Comparison of ENCODE assay signal across 8 cellular contexts in genomic region chr6:89829591-89830384, GRCh38. TPM values are rescaled to one million over a fixed set of nuclear protein-coding genes. Genes with fewer than 3 reads are reported as not detected.
DNase-seq lines count a peak whose midpoint lies in the region; ATAC-seq and TF ChIP-seq lines count a peak whose summit lies in the region.

Gene CASP8AP2, plus strand, starts transcription at chr6:89829880.

- peaks cover 0 to 25% of the 10 kb centered on the region in 2 donors for H3K36me3 ChIP-seq in gastroesophageal sphincter

- H3K27ac ChIP-seq in gastroesophageal sphincter, result peak within 1 kb of the TSS; percentile 30 to 88 (median 84)

- CTCF ChIA-PET in HEK293T (lab: Yijun Ruan, JAX), result interaction anchor here (1.2 kb wide), 1 partner anchor 111 kb away, joined by 5 read pairs; no protein-coding TSS in a partner anchor

- peak; percentile 28 to 39 for TF ChIP-seq POLR2A in gastroesophageal sphincter (IDR thresholded peaks at IDR 0.05)

- no peak for TF ChIP-seq EP300 in gastroesophageal sphincter (IDR thresholded peaks at IDR 0.05)

- POLR2A ChIA-PET in HEK293T (lab: Yijun Ruan, JAX), result interaction anchor here (1.0 to 3.8 kb wide), 13 partner anchors 9 to 750 kb away, joined by 3 to 92 read pairs (median 5); partner anchors contain the start of genes LYRM2, MDN1 and PNRC1

- in situ Hi-C loops in SK-MEL-5 (cut with HindIII; ENCODE audit: low pct_unique_long_range_greater_than_20kb, low sequenced_read_pairs), result no loop called here

- WGBS in gastroesophageal sphincter (ENCODE audit: low coverage in 1 of 2), 2 donors, result 0 to 4% methylated on average over 5 to 16 of the region's 44 CpGs

- TF ChIP-seq CTCF in gastroesophageal sphincter (IDR thresholded peaks at IDR 0.05), result no peak

- DNase-seq in GF-D8 (lab: John Stamatoyannopoulos, UW), result peak; percentile 99
- DNase-seq in HEK293T (ENCODE audit: extremely low spot score), result peak; percentile 94
- peak; percentile 99 for DNase-seq in MV-4-11 (lab: John Stamatoyannopoulos, UW)
- DNase-seq in SK-MEL-5 (ENCODE audit: low read depth, low spot score), result peak; percentile 99
- DNase-seq in activated naive CD4-positive, alpha-beta T cell treated with Interleukin-2 at 50 U/mL for 16 hours, result peak; percentile 93
- peak; percentile 96 for DNase-seq in non-pigmented ciliary epithelial cell (ENCODE audit: low read depth)
- peak; percentile 97 for DNase-seq in superior temporal gyrus (ENCODE audit: extremely low spot score)

- peak within 1 kb of the TSS; percentile 67 to 80 for H3K4me3 ChIP-seq in gastroesophageal sphincter

- H3K27me3 ChIP-seq in gastroesophageal sphincter, result no peaks in the 10 kb centered on the region

- peak; percentile 99 for ATAC-seq in gastroesophageal sphincter

- peaks cover 0 to 23% (median 7%) of the 10 kb centered on the region in 3 donors for H3K4me1 ChIP-seq in gastroesophageal sphincter

- no peaks in the 10 kb centered on the region for H3K9me3 ChIP-seq in gastroesophageal sphincter

TF ChIP-seq in HEK293T, 16 proteins besides CTCF, POLR2A, EP300 and RAD21:
- TF ChIP-seq ZNF384 (IDR thresholded peaks at IDR 0.05), result peak; percentile 98
- TF ChIP-seq HDGF (IDR thresholded peaks at IDR 0.05; ENCODE audit: borderline replicate concordance), result no peak
- no peak for TF ChIP-seq ARNT (IDR thresholded peaks at IDR 0.05)
- TF ChIP-seq ELF4 (IDR thresholded peaks at IDR 0.05), result no peak
- TF ChIP-seq L3MBTL2 (conservative IDR thresholded peaks at IDR 0.05), result peak; percentile 31; the same call in 1 of the 2 replicates
- no peak for TF ChIP-seq LEF1 (IDR thresholded peaks at IDR 0.05; ENCODE audit: borderline replicate concordance)

RNA-seq across cellular contexts. Expression of gene CASP8AP2, which starts in this region (rescaled TPM):
- total RNA-seq in SK-MEL-5 (2014; rRNA removed; shearing (Covaris generic)), result 7.2 and 9.4 TPM in 2 replicates
- 4.1 and 7.1 TPM in 2 replicates for polyA plus RNA-seq in SK-MEL-5 (2015; cell fraction: cytosol; rRNA removed)
- polyA plus RNA-seq in SK-MEL-5 (2015; cell fraction: nucleus; rRNA removed), result 21.7 and 23.5 TPM in 2 replicates
- total RNA-seq in gastroesophageal sphincter, result 10 to 100 TPM; 14.1 to 26.6 (median 20.4) TPM

Comparison
In these comparisons a context has a peak if more than half of its experiments do, and no peak if none do; other contexts are left out.
1. Peak in every context shown above with its lines: DNase-seq, ATAC-seq, H3K4me3 ChIP-seq and H3K27ac ChIP-seq.